ENCODE assay signal across 20 cellular contexts in genomic region chr10:113340255-113340654, GRCh38.
A peak's percentile ranks its signal among the peaks of the same experiment; 100 is the strongest.
DNase-seq lines count a peak whose midpoint lies in the region; ATAC-seq and TF ChIP-seq lines count a peak whose summit lies in the region.
"Had no signal": no experiment of that assay in that cellular context is flagged by ENCODE, and none has a peak within 500 bp of the region (broad histone marks: within the 10 kb centered on the region; RNA-seq: fewer than 3 reads in every experiment).

No MANE protein-coding gene starts in this region.

- peak; percentile 53 for ATAC-seq in gastroesophageal sphincter
- peak; percentile 25 for ATAC-seq in sciatic nerve
- ATAC-seq: GM23338 had no signal

- WGBS in gastroesophageal sphincter (ENCODE audit: low coverage in 1 of 2), 2 donors = 32 to 42% methylated on average over 3 to 5 of the region's 6 CpGs

- intact Hi-C loops in sciatic nerve (cut with DNase I) = loop anchor here (10.0 kb wide), 1 partner anchor 1375 kb away; no protein-coding TSS in a partner anchor

- H3K4me3 ChIP-seq in AG10803 (ENCODE audit: low read length) (no peak overlapping the region), fibroblast of mammary gland (ENCODE audit: control insufficient read depth, low read depth, low read length) (no peak overlapping the region), gastroesophageal sphincter (no peak overlapping the region)
- H3K4me3 ChIP-seq: BLaER1 treated with 17β-estradiol and CSF1 and Interleukin-3, amounts not matched to agents 10 nM and 100 nM; GM23338; HAP-1 had no signal

- no peaks in the 10 kb centered on the region for H3K9me3 ChIP-seq in gastroesophageal sphincter
- H3K9me3 ChIP-seq: BE2C, HAP-1 had no signal

- TF ChIP-seq EP300 in gastroesophageal sphincter (IDR thresholded peaks at IDR 0.05) = no peak

- no peak overlapping the region for H3K27ac ChIP-seq in gastroesophageal sphincter
- H3K27ac ChIP-seq: 22Rv1; BLaER1 treated with 17β-estradiol and CSF1 and Interleukin-3, amounts not matched to agents 10 nM and 100 nM had no signal

- H3K27me3 ChIP-seq in gastroesophageal sphincter = no peaks in the 10 kb centered on the region
- H3K27me3 ChIP-seq: BE2C; BLaER1 treated with 17β-estradiol and CSF1 and Interleukin-3, amounts not matched to agents 10 nM and 100 nM had no signal

- no peak for TF ChIP-seq POLR2A in gastroesophageal sphincter (IDR thresholded peaks at IDR 0.05)

- no peaks in the 10 kb centered on the region for H3K36me3 ChIP-seq in gastroesophageal sphincter
- H3K36me3 ChIP-seq: BE2C; BLaER1 treated with 17β-estradiol and CSF1 and Interleukin-3, amounts not matched to agents 10 nM and 100 nM; HAP-1 had no signal

- no peak for TF ChIP-seq CTCF in AG10803 (conservative IDR thresholded peaks at IDR 0.05; ENCODE audit: low read length)
- no peak for TF ChIP-seq CTCF in fibroblast of mammary gland (conservative IDR thresholded peaks at IDR 0.05; ENCODE audit: control insufficient read depth, insufficient read depth, low read depth, low read length)
- TF ChIP-seq CTCF in gastroesophageal sphincter (IDR thresholded peaks at IDR 0.05) = no peak

- H3K4me1 ChIP-seq in gastroesophageal sphincter = no peaks in the 10 kb centered on the region
- H3K4me1 ChIP-seq: BLaER1 treated with 17β-estradiol and CSF1 and Interleukin-3, amounts not matched to agents 10 nM and 100 nM had no signal

- DNase-seq in AG10803 (ENCODE audit: low read depth) = peak; percentile 21
- peak; percentile 75 for DNase-seq in fibroblast of mammary gland (ENCODE audit: low read depth)
- DNase-seq in sciatic nerve (ENCODE audit: low spot score) = no peak
- DNase-seq in HUDEP-2 (lab: John Stamatoyannopoulos, UW; ENCODE audit: unreplicated experiment in 76 of 76) = no peak
- DNase-seq in NCI-H2171 (lab: John Stamatoyannopoulos, UW) = no peak
- DNase-seq in NCI-H1694 treated with DMSO at 0.1 percent for 48 hours (lab: John Stamatoyannopoulos, UW) = no peak
- DNase-seq: AML-193; BE2C; Calu3; CD4-positive, alpha-beta memory T cell; COR-L47; DMS53; DMS79 treated with DMSO at 0.1 percent for 48 hours; GF-D8; HFFc6 had no signal

Comparison
In these comparisons a context has a peak if more than half of its experiments do, and no peak if none do; other contexts are left out.
1. DNase-seq: peak in AG10803 (single experiment) and fibroblast of mammary gland (single experiment); none in sciatic nerve (single experiment), HUDEP-2 (0 of 76), NCI-H2171 (single experiment) and NCI-H1694 treated with DMSO at 0.1 percent for 48 hours (single experiment).